Comparison of ENCODE assay signal across 21 cellular contexts in genomic region chr9:98144076-98144475, GRCh38. TPM values are rescaled to one million over a fixed set of nuclear protein-coding genes. Genes with fewer than 3 reads are reported as not detected.
DNase-seq lines count a peak whose midpoint lies in the region; ATAC-seq and TF ChIP-seq lines count a peak whose summit lies in the region.
"Had no signal": no experiment of that assay in that cellular context is flagged by ENCODE, and none has a peak within 500 bp of the region (broad histone marks: within the 10 kb centered on the region; RNA-seq: fewer than 3 reads in every experiment).

No MANE protein-coding gene starts in this region.

- H3K36me3 Mint-ChIP-seq in chondrocyte (ENCODE audit: low read depth) = no peaks in the 10 kb centered on the region
- H3K36me3 Mint-ChIP-seq: immature natural killer cell, natural killer cell had no signal

- H3K9me3 ChIP-seq in mucosa of descending colon (no peaks in the 10 kb centered on the region), transverse colon (no peaks in the 10 kb centered on the region)
- H3K9me3 ChIP-seq: MG63, ovary had no signal

- ATAC-seq in mucosa of descending colon (peak; percentile 35), HG03039 (IDR thresholded peaks at IDR 0.05; ENCODE audit: unreplicated experiment) (no peak), HG03457 (IDR thresholded peaks at IDR 0.05; ENCODE audit: unreplicated experiment) (no peak)
- ATAC-seq: left lobe of liver, natural killer cell had no signal

- TF ChIP-seq CTCF in RWPE1 (conservative IDR thresholded peaks at IDR 0.05; ENCODE audit: low read depth) (no peak), chondrocyte (IDR thresholded peaks at IDR 0.05) (no peak), mucosa of descending colon (IDR thresholded peaks at IDR 0.05) (no peak), transverse colon (IDR thresholded peaks at IDR 0.05) (no peak)

- no peaks in the 10 kb centered on the region for H3K27me3 Mint-ChIP-seq in chondrocyte (ENCODE audit: low read depth)

- TF ChIP-seq EP300 in transverse colon (IDR thresholded peaks at IDR 0.05; ENCODE audit: low read depth) = no peak

- CTCF ChIA-PET in RWPE1 (lab: Yijun Ruan, JAX) = interaction anchor here (0.6 kb wide), 1 partner anchor 36 kb away, joined by 5 read pairs; no protein-coding TSS in a partner anchor

- H3K27ac ChIP-seq in RWPE1 (peak overlapping the region; percentile 98), transverse colon (peak overlapping the region; percentile 83 to 91 (median 85))
- H3K27ac ChIP-seq: brain microvascular endothelial cell, ovary had no signal

- H3K4me3 ChIP-seq in mucosa of descending colon (no peak overlapping the region), transverse colon (no peak overlapping the region)
- H3K4me3 ChIP-seq: MG63, ovary had no signal

- intact Hi-C loops in mucosa of descending colon (cut with DNase I, micrococcal nuclease) (no loop called here), transverse colon (cut with DNase I; ENCODE audit: low total_unique reads) (no loop called here)

- no peaks in the 10 kb centered on the region for H3K9me3 Mint-ChIP-seq in chondrocyte (ENCODE audit: low read depth)
- H3K9me3 Mint-ChIP-seq: immature natural killer cell, natural killer cell had no signal

- no peaks in the 10 kb centered on the region for H3K4me1 Mint-ChIP-seq in chondrocyte (ENCODE audit: low read depth)
- H3K4me1 Mint-ChIP-seq: immature natural killer cell had no signal

- H3K36me3 ChIP-seq in mucosa of descending colon (ENCODE audit: low read depth) (no peaks in the 10 kb centered on the region), transverse colon (no peaks in the 10 kb centered on the region)
- H3K36me3 ChIP-seq: brain microvascular endothelial cell, MG63, ovary had no signal

- DNase-seq in RWPE1 (ENCODE audit: low spot score) (no peak), chondrocyte (ENCODE audit: low spot score) (peak; percentile 21), mucosa of descending colon (peak in 2 of 3 donors; percentile 71 to 84), transverse colon (peak; percentile 74), GF-D8 (lab: John Stamatoyannopoulos, UW) (no peak)
- DNase-seq: activated CD4-positive, alpha-beta T cell treated with anti-CD3 and anti-CD28 coated beads for 4 hours; activated T-cell treated with anti-CD3 and anti-CD28 coated beads, Interleukin-2, amount 50 U/mL, for 1 hour; brain microvascular endothelial cell; hypothalamus; immature natural killer cell; KBM-7; mesenchymal stem cell; MG63; natural killer cell; NCI-H1417 treated with DMSO at 0.1 percent for 48 hours; NCI-H446; ovary; Right ventricle myocardium superior had no signal

- no peak overlapping the region for H3K27ac Mint-ChIP-seq in chondrocyte (ENCODE audit: unreplicated experiment)
- H3K27ac Mint-ChIP-seq: natural killer cell had no signal

- TF ChIP-seq POLR2A in transverse colon (IDR thresholded peaks at IDR 0.05) = no peak

- in situ Hi-C loops in transverse colon (cut with MboI; ENCODE audit: low pct_ligation_motif_present in 1 of 4, low pct_unique_long_range_greater_than_20kb in 1 of 4, low sequenced_read_pairs in 3 of 4) = no loop called here

- 67 to 73% methylated on average over 3 to 4 of the region's 4 CpGs for WGBS in transverse colon (ENCODE audit: low coverage in 1 of 2), 2 donors

- POLR2A ChIA-PET in RWPE1 (lab: Yijun Ruan, JAX; ENCODE audit: low non-redundant PET) = no interaction called here

- no peak overlapping the region for H3K4me3 Mint-ChIP-seq in chondrocyte (ENCODE audit: unreplicated experiment)
- H3K4me3 Mint-ChIP-seq: immature natural killer cell, natural killer cell had no signal

- H3K27me3 ChIP-seq in transverse colon = no peaks in the 10 kb centered on the region
- H3K27me3 ChIP-seq: brain microvascular endothelial cell, MG63, ovary had no signal

- H3K4me1 ChIP-seq in mucosa of descending colon (ENCODE audit: low read depth) (peaks cover 35% of the 10 kb centered on the region), transverse colon (peaks cover 28 to 52% (median 37%) of the 10 kb centered on the region in 4 donors)

RNA-seq across cellular contexts. Expression of gene TRIM14, which starts 25.1 kb away (rescaled TPM):
- total RNA-seq in chondrocyte (0.58 to 1.1 TPM (median 1.1 TPM) in 3 replicates), mucosa of descending colon (10 to 100 TPM; 44.9 to 67.2 (median 55.6) TPM), transverse colon (10 to 100 TPM; 28.7 to 58.7 (median 53.8) TPM)

RNA-seq across cellular contexts. Expression of gene CORO2A, which starts 48.4 kb away (rescaled TPM):
- 10.1 to 17.4 TPM (median 10.2 TPM) in 3 replicates for total RNA-seq in chondrocyte
- total RNA-seq in mucosa of descending colon = 10 to 100 TPM; 25.8 to 56.1 (median 45.0) TPM
- total RNA-seq in transverse colon = 10 to 100 TPM in 3 of 4 donors, 1 to 10 TPM in 1; 10.0 to 59.1 (median 47.1) TPM

Comparison
In these comparisons a context has a peak if more than half of its experiments do, and no peak if none do; other contexts are left out.
1. DNase-seq: peak in chondrocyte (single experiment), mucosa of descending colon (2 of 3) and transverse colon (single experiment); none in RWPE1 (single experiment) and GF-D8 (single experiment).
2. RNA of gene TRIM14, which starts 25.1 kb away (total RNA-seq): 44.9 to 67.2 TPM in mucosa of descending colon and 28.7 to 58.7 TPM in transverse colon; 0.58 to 1.1 TPM in chondrocyte; every median in the first group is over 10 times any median in the second.